ENCODE assay signal across 17 cellular contexts in the genomic region with DNA sequence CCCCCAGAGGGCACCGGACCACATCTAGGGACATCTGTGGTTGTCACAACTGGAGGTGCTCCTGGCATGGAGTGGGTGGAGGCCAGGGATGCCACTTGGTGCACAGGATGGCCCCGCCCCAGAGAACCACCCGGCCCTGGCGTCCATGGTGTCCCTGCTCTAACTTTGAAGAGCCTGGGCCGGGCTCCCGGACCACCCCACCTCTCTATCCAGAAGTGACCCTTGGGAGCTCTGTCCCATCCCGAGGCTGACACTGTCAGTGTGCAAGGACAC.
"Had no signal": no experiment of that assay in that cellular context is flagged by ENCODE, and none has a peak within 500 bp of the region (broad histone marks: within the 10 kb centered on the region; RNA-seq: fewer than 3 reads in every experiment).

No MANE protein-coding gene starts in this region.

- ATAC-seq: activated CD4-positive, alpha-beta T cell treated with anti-CD3 and anti-CD28 coated beads for 36 hours; activated CD8-positive, alpha-beta T cell treated with anti-CD3 and anti-CD28 coated beads for 36 hours; activated T-cell treated with anti-CD3 and anti-CD28 coated beads, Interleukin-2, amount 50 U/mL, for 72 hours; left ventricle myocardium superior; natural killer cell; right cardiac atrium had no signal

- H3K4me1 ChIP-seq: uterus had no signal

- H3K27me3 ChIP-seq: brain microvascular endothelial cell, tibial artery, uterus had no signal

- H3K27me3 Mint-ChIP-seq: activated CD4-positive, alpha-beta T cell treated with anti-CD3 and anti-CD28 coated beads for 36 hours; activated CD8-positive, alpha-beta T cell treated with anti-CD3 and anti-CD28 coated beads for 36 hours; activated naive CD8-positive, alpha-beta T cell treated with anti-CD3 and anti-CD28 coated beads for 36 hours had no signal

- H3K4me3 ChIP-seq: tibial artery, uterus had no signal

- H3K27ac Mint-ChIP-seq: activated CD4-positive, alpha-beta T cell treated with anti-CD3 and anti-CD28 coated beads for 36 hours; activated CD8-positive, alpha-beta T cell treated with anti-CD3 and anti-CD28 coated beads for 36 hours; activated naive CD8-positive, alpha-beta T cell treated with anti-CD3 and anti-CD28 coated beads for 36 hours; activated T-cell treated with anti-CD3 and anti-CD28 coated beads, Interleukin-2, amount 50 U/mL, for 72 hours had no signal

- H3K9me3 ChIP-seq: tibial artery, uterus had no signal

- H3K9me3 Mint-ChIP-seq: activated CD8-positive, alpha-beta T cell treated with anti-CD3 and anti-CD28 coated beads for 36 hours; activated naive CD8-positive, alpha-beta T cell treated with anti-CD3 and anti-CD28 coated beads for 36 hours; activated T-cell treated with anti-CD3 and anti-CD28 coated beads, Interleukin-2, amount 50 U/mL, for 72 hours; natural killer cell had no signal

- H3K36me3 Mint-ChIP-seq: natural killer cell had no signal

- H3K27ac ChIP-seq: tibial artery, VCaP had no signal

- H3K4me3 Mint-ChIP-seq: activated CD4-positive, alpha-beta T cell treated with anti-CD3 and anti-CD28 coated beads for 36 hours; activated CD8-positive, alpha-beta T cell treated with anti-CD3 and anti-CD28 coated beads for 36 hours; activated naive CD8-positive, alpha-beta T cell treated with anti-CD3 and anti-CD28 coated beads for 36 hours; activated T-cell treated with anti-CD3 and anti-CD28 coated beads, Interleukin-2, amount 50 U/mL, for 72 hours; natural killer cell had no signal

- DNase-seq: activated CD4-positive, alpha-beta T cell treated with anti-CD3 and anti-CD28 coated beads for 36 hours; activated CD8-positive, alpha-beta memory T cell treated with anti-CD3 and anti-CD28 coated beads, Interleukin-2, amount 50 U/mL, for 4 hours; activated CD8-positive, alpha-beta T cell treated with anti-CD3 and anti-CD28 coated beads for 36 hours; activated gamma-delta T cell; activated naive CD8-positive, alpha-beta T cell treated with anti-CD3 and anti-CD28 coated beads for 36 hours; activated T-cell treated with anti-CD3 and anti-CD28 coated beads, Interleukin-2, amount 50 U/mL, for 72 hours; anterior cingulate cortex; brain microvascular endothelial cell; erythroblast; hippocampal formation; left ventricle myocardium superior; mesenchymal stem cell; natural killer cell; tibial artery; uterus had no signal

- H3K36me3 ChIP-seq: uterus had no signal

- H3K4me1 Mint-ChIP-seq: activated CD4-positive, alpha-beta T cell treated with anti-CD3 and anti-CD28 coated beads for 36 hours; activated naive CD8-positive, alpha-beta T cell treated with anti-CD3 and anti-CD28 coated beads for 36 hours had no signal
